10 cellular contexts compared by ENCODE assay signal in the genomic region with DNA sequence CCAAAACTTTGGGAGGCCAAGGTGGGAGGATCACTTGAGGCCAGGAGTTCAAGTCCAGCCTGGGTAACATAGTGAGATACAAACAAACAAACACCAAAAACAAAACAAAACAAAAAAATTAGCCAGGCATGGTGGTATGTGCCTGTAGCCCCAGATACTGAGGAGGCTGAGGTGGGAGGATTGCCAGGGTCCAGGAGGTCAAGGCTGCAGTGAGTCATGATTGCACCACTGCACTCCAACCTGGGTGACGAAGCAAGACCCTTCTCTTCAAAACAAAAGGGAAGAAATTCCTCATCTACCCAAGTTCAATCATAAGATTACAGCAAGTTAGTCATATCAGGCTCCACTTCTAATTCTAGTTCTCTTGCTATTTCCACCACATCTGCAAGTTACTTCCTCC. TPM values are rescaled to one million over a fixed set of nuclear protein-coding genes. Genes with fewer than 3 reads are reported as not detected.
DNase-seq lines count a peak whose midpoint lies in the region; ATAC-seq, FAIRE-seq and TF ChIP-seq lines count a peak whose summit lies in the region.
"Not testable (repeated sequence)": the region's sequence is repeated elsewhere in the genome, so short reads cannot be mapped to it uniquely, and the experiment has no call there.
"Had no signal": no experiment of that assay in that cellular context is flagged by ENCODE, and none has a peak within 500 bp of the region (broad histone marks: within the 10 kb centered on the region; RNA-seq: fewer than 3 reads in every experiment).

No MANE protein-coding gene starts in this region.

- H3K4me1 ChIP-seq in mesenchymal stem cell (ENCODE audit: control insufficient read depth, insufficient read depth, low read depth, low read length): not testable (repeated sequence)

- H3K27ac Mint-ChIP-seq in activated T-cell treated with anti-CD3 and anti-CD28 coated beads, Interleukin-2, amount 50 U/mL, for 24 hours: peak overlapping the region; percentile 36
- not testable (repeated sequence) for H3K27ac Mint-ChIP-seq in stimulated activated effector memory CD8-positive, alpha-beta T cell treated with anti-CD3 and anti-CD28 coated beads, Interleukin-12 subunit alpha, Interleukin-12 subunit beta, amount 100 ng/mL, for 72 hours

- H3K27me3 Mint-ChIP-seq in activated T-cell treated with anti-CD3 and anti-CD28 coated beads, Interleukin-2, amount 50 U/mL, for 24 hours: not testable (repeated sequence)

- peaks cover 57% of the 10 kb centered on the region for H3K36me3 Mint-ChIP-seq in activated T-cell treated with anti-CD3 and anti-CD28 coated beads, Interleukin-2, amount 50 U/mL, for 24 hours (ENCODE audit: low read depth)
- peaks cover 53% of the 10 kb centered on the region for H3K36me3 Mint-ChIP-seq in stimulated activated effector memory CD8-positive, alpha-beta T cell treated with anti-CD3 and anti-CD28 coated beads, Interleukin-12 subunit alpha, Interleukin-12 subunit beta, amount 100 ng/mL, for 72 hours

- not testable (repeated sequence) for H3K4me3 ChIP-seq in brain microvascular endothelial cell (ENCODE audit: low read depth, low read length); mesenchymal stem cell (ENCODE audit: insufficient read depth in 1 of 2, low read depth in 1 of 2, low read length in 2 of 2)

- H2AK5ac ChIP-seq in mesenchymal stem cell (ENCODE audit: low read length, severe bottlenecking): not testable (repeated sequence)

- TF ChIP-seq CTCF in brain microvascular endothelial cell (IDR thresholded peaks at IDR 0.05; ENCODE audit: low read depth, low read length, missing control alignments): not testable (repeated sequence)

- peak overlapping the region in 1 of 2 experiments; percentile 8 for H3K18ac ChIP-seq in mesenchymal stem cell (ENCODE audit: low read depth in 1 of 2, low read length in 2 of 2)

- H3K27me3 ChIP-seq in brain microvascular endothelial cell (replicated peaks); mesenchymal stem cell (ENCODE audit: control insufficient read depth in 1 of 2, insufficient read depth in 1 of 2, low read length in 2 of 2): not testable (repeated sequence)

- H2BK5ac ChIP-seq in mesenchymal stem cell (ENCODE audit: low read depth, low read length, poor library complexity, severe bottlenecking): not testable (repeated sequence)

- H2BK15ac ChIP-seq in mesenchymal stem cell (ENCODE audit: low read depth, poor library complexity, severe bottlenecking): not testable (repeated sequence)

- peaks cover 52% of the 10 kb centered on the region for H3K4me1 Mint-ChIP-seq in activated T-cell treated with anti-CD3 and anti-CD28 coated beads, Interleukin-2, amount 50 U/mL, for 24 hours (ENCODE audit: low read depth)
- H3K4me1 Mint-ChIP-seq in stimulated activated effector memory CD8-positive, alpha-beta T cell treated with anti-CD3 and anti-CD28 coated beads, Interleukin-12 subunit alpha, Interleukin-12 subunit beta, amount 100 ng/mL, for 72 hours: peaks cover 54% of the 10 kb centered on the region

- peak overlapping the region; percentile 54 for H3K9ac ChIP-seq in mesenchymal stem cell (ENCODE audit: low read length)

- not testable (repeated sequence) for H3K4ac ChIP-seq in mesenchymal stem cell (ENCODE audit: low read depth in 1 of 2, low read length in 2 of 2)

- 54% methylated on average over 1 of the region's 1 CpG for WGBS in mesenchymal stem cell

- not testable (repeated sequence) for H3K23ac ChIP-seq in mesenchymal stem cell (ENCODE audit: low read length in 2 of 2)

- not testable (repeated sequence) for H3K4me2 ChIP-seq in mesenchymal stem cell (ENCODE audit: low read length, poor library complexity, severe bottlenecking)

- peaks cover 13% of the 10 kb centered on the region for H3K79me1 ChIP-seq in mesenchymal stem cell (replicated peaks; ENCODE audit: low read length, poor library complexity, severe bottlenecking)

- H3K9me3 Mint-ChIP-seq in activated T-cell treated with anti-CD3 and anti-CD28 coated beads, Interleukin-2, amount 50 U/mL, for 24 hours; stimulated activated effector memory CD8-positive, alpha-beta T cell treated with anti-CD3 and anti-CD28 coated beads, Interleukin-12 subunit alpha, Interleukin-12 subunit beta, amount 100 ng/mL, for 72 hours: not testable (repeated sequence)

- not testable (repeated sequence) for TF ChIP-seq POLR2A in H54 (IDR thresholded peaks at IDR 0.05; ENCODE audit: low read depth, low read length)

- H2BK120ac ChIP-seq in mesenchymal stem cell (ENCODE audit: low read depth, low read length): not testable (repeated sequence)

- peak; percentile 98 for FAIRE-seq in H54 (lab: Jason Lieb, UNC)

- not testable (repeated sequence) for H3K14ac ChIP-seq in mesenchymal stem cell (ENCODE audit: low read length in 2 of 2)

- peak overlapping the region; percentile 66 for H3K27ac ChIP-seq in brain microvascular endothelial cell
- H3K27ac ChIP-seq in mesenchymal stem cell (ENCODE audit: low read length, poor library complexity, severe bottlenecking): peak overlapping the region; percentile 35

- in situ Hi-C loops in brain microvascular endothelial cell (cut with HindIII; ENCODE audit: low pct_ligation_motif_present, low sequenced_read_pairs): not testable (repeated sequence)

- peak; percentile 6 for DNase-seq in AG08396 (ENCODE audit: low spot score)
- not testable (repeated sequence) for DNase-seq in H54 (ENCODE audit: insufficient read length, low spot score); activated T-cell treated with anti-CD3 and anti-CD28 coated beads, Interleukin-2, amount 50 U/mL, for 24 hours; stimulated activated effector memory CD8-positive, alpha-beta T cell treated with anti-CD3 and anti-CD28 coated beads, Interleukin-12 subunit alpha, Interleukin-12 subunit beta, amount 100 ng/mL, for 72 hours (ENCODE audit: low spot score in 2 of 2)
- DNase-seq in MV-4-11 (lab: John Stamatoyannopoulos, UW): peak; percentile 74
- DNase-seq in brain microvascular endothelial cell: peak; percentile 84
- peak; percentile 42 for DNase-seq in fibroblast of peridontal ligament (ENCODE audit: extremely low read depth)
- peak; percentile 28 for DNase-seq in mesenchymal stem cell

- not testable (repeated sequence) for H4K8ac ChIP-seq in mesenchymal stem cell (ENCODE audit: low read length)

- not testable (repeated sequence) for H4K91ac ChIP-seq in mesenchymal stem cell (ENCODE audit: low read length)

- not testable (repeated sequence) for H3K9me3 ChIP-seq in mesenchymal stem cell (ENCODE audit: control insufficient read depth, low read length)

- H3K36me3 ChIP-seq in brain microvascular endothelial cell (replicated peaks); mesenchymal stem cell (ENCODE audit: control insufficient read depth in 1 of 2, insufficient read depth in 2 of 2, low read depth in 1 of 2, low read length in 2 of 2): not testable (repeated sequence)

- H2BK12ac ChIP-seq in mesenchymal stem cell (ENCODE audit: low read length in 2 of 2): not testable (repeated sequence)

- H2AFZ ChIP-seq in mesenchymal stem cell (ENCODE audit: low read depth, low read length): not testable (repeated sequence)

- not testable (repeated sequence) for H3K4me3 Mint-ChIP-seq in activated T-cell treated with anti-CD3 and anti-CD28 coated beads, Interleukin-2, amount 50 U/mL, for 24 hours; stimulated activated effector memory CD8-positive, alpha-beta T cell treated with anti-CD3 and anti-CD28 coated beads, Interleukin-12 subunit alpha, Interleukin-12 subunit beta, amount 100 ng/mL, for 72 hours

- peak; percentile 67 for ATAC-seq in stimulated activated effector memory CD8-positive, alpha-beta T cell treated with anti-CD3 and anti-CD28 coated beads, Interleukin-12 subunit alpha, Interleukin-12 subunit beta, amount 100 ng/mL, for 72 hours

RNA-seq across cellular contexts. Expression of gene CACNG1, which starts 50.9 kb away (rescaled TPM):
- polyA plus RNA-seq in mesenchymal stem cell (2013, experiment 1 of 2): not detected
- not detected for polyA plus RNA-seq in mesenchymal stem cell (2013, experiment 2 of 2)
- polyA plus RNA-seq: smooth muscle cell, urinary bladder had no signal
